ENCODE assay signal across 23 cellular contexts in the genomic region with DNA sequence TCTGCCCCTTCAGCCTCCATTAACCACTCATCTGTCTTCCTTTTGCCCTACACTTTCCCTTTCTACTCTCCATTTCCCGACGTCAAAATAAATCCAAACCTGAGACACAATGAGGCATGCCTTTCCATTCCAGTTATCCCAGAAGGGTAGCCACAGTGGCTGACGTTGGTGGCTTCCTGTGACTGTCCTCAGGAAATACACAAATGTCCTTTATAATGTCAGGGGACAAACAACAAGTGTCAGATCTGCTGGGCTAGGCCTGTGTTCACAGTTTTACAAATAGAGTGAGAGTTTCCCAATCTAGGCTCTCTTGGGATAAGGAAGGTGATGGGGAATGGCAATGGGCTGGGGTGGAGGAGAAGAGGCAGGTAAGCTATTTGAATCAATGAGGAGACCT.
"Had no signal": no experiment of that assay in that cellular context is flagged by ENCODE, and none has a peak within 500 bp of the region (broad histone marks: within the 10 kb centered on the region; RNA-seq: fewer than 3 reads in every experiment).

No MANE protein-coding gene starts in this region.

- H3K9me3 Mint-ChIP-seq: activated naive CD4-positive, alpha-beta T cell treated with anti-CD3 and anti-CD28 coated beads for 36 hours; activated naive CD8-positive, alpha-beta T cell treated with anti-CD3 and anti-CD28 coated beads for 36 hours; brain; endodermal cell; stimulated activated naive CD8-positive, alpha-beta T cell treated with anti-CD3 and anti-CD28 coated beads, Interleukin-15, Interleukin-2, amounts not matched to agents 100 ng/mL and 50 ng/mL, for 24 hours had no signal

- H3K27me3 Mint-ChIP-seq: brain; stimulated activated naive CD8-positive, alpha-beta T cell treated with anti-CD3 and anti-CD28 coated beads, Interleukin-15, Interleukin-2, amounts not matched to agents 100 ng/mL and 50 ng/mL, for 24 hours had no signal

- H3K27ac ChIP-seq: adrenal gland, ascending aorta, cardiac muscle cell, foreskin keratinocyte, left lung, skin epidermis, tibial artery had no signal

- ATAC-seq: esophagus mucosa; foreskin keratinocyte; left lung; sciatic nerve; stimulated activated effector memory CD8-positive, alpha-beta T cell treated with anti-CD3 and anti-CD28 coated beads, Interleukin-12 subunit alpha, Interleukin-12 subunit beta, amount 100 ng/mL, for 72 hours had no signal

- H3K4me1 Mint-ChIP-seq: activated naive CD8-positive, alpha-beta T cell treated with anti-CD3 and anti-CD28 coated beads for 36 hours; naive B cell; stimulated activated effector memory CD8-positive, alpha-beta T cell treated with anti-CD3 and anti-CD28 coated beads, Interleukin-12 subunit alpha, Interleukin-12 subunit beta, amount 100 ng/mL, for 72 hours had no signal

- H3K36me3 Mint-ChIP-seq: activated naive CD8-positive, alpha-beta T cell treated with anti-CD3 and anti-CD28 coated beads for 36 hours; brain; naive B cell; stimulated activated effector memory CD8-positive, alpha-beta T cell treated with anti-CD3 and anti-CD28 coated beads, Interleukin-12 subunit alpha, Interleukin-12 subunit beta, amount 100 ng/mL, for 72 hours had no signal

- H3K9me3 ChIP-seq: adrenal gland, ascending aorta, left lung, tibial artery had no signal

- H3K4me3 ChIP-seq: adrenal gland, ascending aorta, cardiac muscle cell, left lung, lung, skin epidermis, tibial artery had no signal

- H3K36me3 ChIP-seq: adrenal gland, ascending aorta, cardiac muscle cell, left lung, tibial artery had no signal

- H3K4me1 ChIP-seq: adrenal gland, left lung had no signal

- H3K4me3 Mint-ChIP-seq: activated naive CD4-positive, alpha-beta T cell treated with anti-CD3 and anti-CD28 coated beads for 36 hours; activated naive CD8-positive, alpha-beta T cell treated with anti-CD3 and anti-CD28 coated beads for 36 hours; brain; endodermal cell; naive B cell; stimulated activated effector memory CD8-positive, alpha-beta T cell treated with anti-CD3 and anti-CD28 coated beads, Interleukin-12 subunit alpha, Interleukin-12 subunit beta, amount 100 ng/mL, for 72 hours; stimulated activated naive CD8-positive, alpha-beta T cell treated with anti-CD3 and anti-CD28 coated beads, Interleukin-15, Interleukin-2, amounts not matched to agents 100 ng/mL and 50 ng/mL, for 24 hours had no signal

- H3K27ac Mint-ChIP-seq: activated naive CD4-positive, alpha-beta T cell treated with anti-CD3 and anti-CD28 coated beads for 36 hours; activated naive CD8-positive, alpha-beta T cell treated with anti-CD3 and anti-CD28 coated beads for 36 hours; endodermal cell; naive B cell; stimulated activated effector memory CD8-positive, alpha-beta T cell treated with anti-CD3 and anti-CD28 coated beads, Interleukin-12 subunit alpha, Interleukin-12 subunit beta, amount 100 ng/mL, for 72 hours; stimulated activated naive CD8-positive, alpha-beta T cell treated with anti-CD3 and anti-CD28 coated beads, Interleukin-15, Interleukin-2, amounts not matched to agents 100 ng/mL and 50 ng/mL, for 24 hours had no signal

- H3K27me3 ChIP-seq: adrenal gland, ascending aorta, foreskin keratinocyte, left lung, tibial artery had no signal

- DNase-seq: activated CD4-positive, alpha-beta T cell treated with anti-CD3 and anti-CD28 coated beads for 4 hours; activated CD4-positive, alpha-beta T cell treated with anti-CD3 and anti-CD28 coated beads, Interleukin-2, amount 50 U/mL, for 4 hours; activated effector memory CD4-positive, alpha-beta T cell treated with anti-CD3 and anti-CD28 coated beads, Interleukin-2, amount 50 U/mL, for 16 hours; activated naive CD4-positive, alpha-beta T cell treated with anti-CD3 and anti-CD28 coated beads for 36 hours; activated naive CD8-positive, alpha-beta T cell treated with anti-CD3 and anti-CD28 coated beads for 36 hours; adrenal gland; foreskin keratinocyte; kidney glomerular epithelial cell; left lung; naive B cell; stimulated activated CD4-positive, alpha-beta T cell treated with anti-CD3 and anti-CD28 coated beads, Interleukin-12 subunit alpha, Interleukin-12 subunit beta, amount 100 ng/mL, for 4 hours; stimulated activated CD4-positive, alpha-beta T cell treated with anti-CD3 and anti-CD28 coated beads, Interleukin-4, amount 100 ng/mL, for 24 hours; tibial artery had no signal
